In the genomic region with DNA sequence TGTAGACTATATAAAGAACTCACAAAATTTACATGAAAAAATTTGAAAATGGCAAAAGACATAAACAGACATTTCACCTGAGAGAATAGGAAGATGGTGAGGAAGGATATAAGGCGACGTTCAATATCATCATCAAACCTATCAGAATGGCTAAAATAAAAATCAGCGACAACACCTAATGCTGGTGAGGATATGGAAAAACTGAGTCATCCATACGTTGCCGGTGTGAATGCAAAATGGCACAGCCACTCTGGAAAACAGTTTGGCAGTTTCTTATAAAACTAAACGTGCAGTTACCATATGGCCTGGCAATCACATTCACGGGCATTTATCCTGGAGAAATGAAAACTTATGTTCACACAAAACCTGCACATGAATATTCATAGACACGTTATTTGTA, we compare ENCODE assay signal across 1 cellular context.
TF ChIP-seq lines count a peak whose summit lies in the region.

No MANE protein-coding gene starts in this region.

TF ChIP-seq in K562, 482 proteins besides CTCF, POLR2A, EP300 and RAD21 (continued from another document):
- TF ChIP-seq, protein P1, sequence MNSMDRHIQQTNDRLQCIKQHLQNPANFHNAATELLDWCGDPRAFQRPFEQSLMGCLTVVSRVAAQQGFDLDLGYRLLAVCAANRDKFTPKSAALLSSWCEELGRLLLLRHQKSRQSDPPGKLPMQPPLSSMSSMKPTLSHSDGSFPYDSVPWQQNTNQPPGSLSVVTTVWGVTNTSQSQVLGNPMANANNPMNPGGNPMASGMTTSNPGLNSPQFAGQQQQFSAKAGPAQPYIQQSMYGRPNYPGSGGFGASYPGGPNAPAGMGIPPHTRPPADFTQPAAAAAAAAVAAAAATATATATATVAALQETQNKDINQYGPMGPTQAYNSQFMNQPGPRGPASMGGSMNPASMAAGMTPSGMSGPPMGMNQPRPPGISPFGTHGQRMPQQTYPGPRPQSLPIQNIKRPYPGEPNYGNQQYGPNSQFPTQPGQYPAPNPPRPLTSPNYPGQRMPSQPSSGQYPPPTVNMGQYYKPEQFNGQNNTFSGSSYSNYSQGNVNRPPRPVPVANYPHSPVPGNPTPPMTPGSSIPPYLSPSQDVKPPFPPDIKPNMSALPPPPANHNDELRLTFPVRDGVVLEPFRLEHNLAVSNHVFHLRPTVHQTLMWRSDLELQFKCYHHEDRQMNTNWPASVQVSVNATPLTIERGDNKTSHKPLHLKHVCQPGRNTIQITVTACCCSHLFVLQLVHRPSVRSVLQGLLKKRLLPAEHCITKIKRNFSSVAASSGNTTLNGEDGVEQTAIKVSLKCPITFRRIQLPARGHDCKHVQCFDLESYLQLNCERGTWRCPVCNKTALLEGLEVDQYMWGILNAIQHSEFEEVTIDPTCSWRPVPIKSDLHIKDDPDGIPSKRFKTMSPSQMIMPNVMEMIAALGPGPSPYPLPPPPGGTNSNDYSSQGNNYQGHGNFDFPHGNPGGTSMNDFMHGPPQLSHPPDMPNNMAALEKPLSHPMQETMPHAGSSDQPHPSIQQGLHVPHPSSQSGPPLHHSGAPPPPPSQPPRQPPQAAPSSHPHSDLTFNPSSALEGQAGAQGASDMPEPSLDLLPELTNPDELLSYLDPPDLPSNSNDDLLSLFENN (IDR thresholded peaks at IDR 0.05; ENCODE audit: low read depth in 2 of 2, low read length in 2 of 2): no peak
- TF ChIP-seq GTF2A2 (tag; IDR thresholded peaks at IDR 0.05) (0 out of 2 replicates have a peak, but pooled peaks have one; percentile 28), MAFK (IDR thresholded peaks at IDR 0.05; ENCODE audit: low read length) (no peak), CXXC5 (CRISPR knock-in tag; IDR thresholded peaks at IDR 0.05) (0 out of 2 replicates have a peak, but pooled peaks have one; percentile 9), FOSL1 (tag; conservative IDR thresholded peaks at IDR 0.05) (peak; percentile 73), ELF4 (CRISPR knock-in tag; IDR thresholded peaks at IDR 0.05) (0 out of 2 replicates have a peak, but pooled peaks have one; percentile 17), ZNF766 (CRISPR knock-in tag; conservative IDR thresholded peaks at IDR 0.05) (no peak), NFE2 (IDR thresholded peaks at IDR 0.05; ENCODE audit: low read depth) (0 out of 2 replicates have a peak, but pooled peaks have one; percentile 19), JUNB (CRISPR knock-in tag; conservative IDR thresholded peaks at IDR 0.05) (no peak), BDP1 (IDR thresholded peaks at IDR 0.05; ENCODE audit: insufficient read depth, insufficient read length) (no peak), ZNF197 (CRISPR knock-in tag; IDR thresholded peaks at IDR 0.05; ENCODE audit: low read depth) (0 out of 2 replicates have a peak, but pooled peaks have one; percentile 17), YBX1 (IDR thresholded peaks at IDR 0.05) (no peak), ADNP (tag; IDR thresholded peaks at IDR 0.05) (no peak), PHF20 (IDR thresholded peaks at IDR 0.05; ENCODE audit: partially characterized antibody) (no peak), TARDBP (IDR thresholded peaks at IDR 0.05) (no peak), EWSR1 (IDR thresholded peaks at IDR 0.05; ENCODE audit: borderline replicate concordance, low read depth, partially characterized antibody) (no peak)
- TF ChIP-seq, protein P2, sequence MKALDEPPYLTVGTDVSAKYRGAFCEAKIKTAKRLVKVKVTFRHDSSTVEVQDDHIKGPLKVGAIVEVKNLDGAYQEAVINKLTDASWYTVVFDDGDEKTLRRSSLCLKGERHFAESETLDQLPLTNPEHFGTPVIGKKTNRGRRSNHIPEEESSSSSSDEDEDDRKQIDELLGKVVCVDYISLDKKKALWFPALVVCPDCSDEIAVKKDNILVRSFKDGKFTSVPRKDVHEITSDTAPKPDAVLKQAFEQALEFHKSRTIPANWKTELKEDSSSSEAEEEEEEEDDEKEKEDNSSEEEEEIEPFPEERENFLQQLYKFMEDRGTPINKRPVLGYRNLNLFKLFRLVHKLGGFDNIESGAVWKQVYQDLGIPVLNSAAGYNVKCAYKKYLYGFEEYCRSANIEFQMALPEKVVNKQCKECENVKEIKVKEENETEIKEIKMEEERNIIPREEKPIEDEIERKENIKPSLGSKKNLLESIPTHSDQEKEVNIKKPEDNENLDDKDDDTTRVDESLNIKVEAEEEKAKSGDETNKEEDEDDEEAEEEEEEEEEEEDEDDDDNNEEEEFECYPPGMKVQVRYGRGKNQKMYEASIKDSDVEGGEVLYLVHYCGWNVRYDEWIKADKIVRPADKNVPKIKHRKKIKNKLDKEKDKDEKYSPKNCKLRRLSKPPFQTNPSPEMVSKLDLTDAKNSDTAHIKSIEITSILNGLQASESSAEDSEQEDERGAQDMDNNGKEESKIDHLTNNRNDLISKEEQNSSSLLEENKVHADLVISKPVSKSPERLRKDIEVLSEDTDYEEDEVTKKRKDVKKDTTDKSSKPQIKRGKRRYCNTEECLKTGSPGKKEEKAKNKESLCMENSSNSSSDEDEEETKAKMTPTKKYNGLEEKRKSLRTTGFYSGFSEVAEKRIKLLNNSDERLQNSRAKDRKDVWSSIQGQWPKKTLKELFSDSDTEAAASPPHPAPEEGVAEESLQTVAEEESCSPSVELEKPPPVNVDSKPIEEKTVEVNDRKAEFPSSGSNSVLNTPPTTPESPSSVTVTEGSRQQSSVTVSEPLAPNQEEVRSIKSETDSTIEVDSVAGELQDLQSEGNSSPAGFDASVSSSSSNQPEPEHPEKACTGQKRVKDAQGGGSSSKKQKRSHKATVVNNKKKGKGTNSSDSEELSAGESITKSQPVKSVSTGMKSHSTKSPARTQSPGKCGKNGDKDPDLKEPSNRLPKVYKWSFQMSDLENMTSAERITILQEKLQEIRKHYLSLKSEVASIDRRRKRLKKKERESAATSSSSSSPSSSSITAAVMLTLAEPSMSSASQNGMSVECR (CRISPR knock-in tag; IDR thresholded peaks at IDR 0.05): no peak
- TF ChIP-seq, protein P3, sequence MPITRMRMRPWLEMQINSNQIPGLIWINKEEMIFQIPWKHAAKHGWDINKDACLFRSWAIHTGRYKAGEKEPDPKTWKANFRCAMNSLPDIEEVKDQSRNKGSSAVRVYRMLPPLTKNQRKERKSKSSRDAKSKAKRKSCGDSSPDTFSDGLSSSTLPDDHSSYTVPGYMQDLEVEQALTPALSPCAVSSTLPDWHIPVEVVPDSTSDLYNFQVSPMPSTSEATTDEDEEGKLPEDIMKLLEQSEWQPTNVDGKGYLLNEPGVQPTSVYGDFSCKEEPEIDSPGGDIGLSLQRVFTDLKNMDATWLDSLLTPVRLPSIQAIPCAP (CRISPR knock-in tag; IDR thresholded peaks at IDR 0.05; ENCODE audit: borderline replicate concordance): no peak
- TF ChIP-seq, protein P4, sequence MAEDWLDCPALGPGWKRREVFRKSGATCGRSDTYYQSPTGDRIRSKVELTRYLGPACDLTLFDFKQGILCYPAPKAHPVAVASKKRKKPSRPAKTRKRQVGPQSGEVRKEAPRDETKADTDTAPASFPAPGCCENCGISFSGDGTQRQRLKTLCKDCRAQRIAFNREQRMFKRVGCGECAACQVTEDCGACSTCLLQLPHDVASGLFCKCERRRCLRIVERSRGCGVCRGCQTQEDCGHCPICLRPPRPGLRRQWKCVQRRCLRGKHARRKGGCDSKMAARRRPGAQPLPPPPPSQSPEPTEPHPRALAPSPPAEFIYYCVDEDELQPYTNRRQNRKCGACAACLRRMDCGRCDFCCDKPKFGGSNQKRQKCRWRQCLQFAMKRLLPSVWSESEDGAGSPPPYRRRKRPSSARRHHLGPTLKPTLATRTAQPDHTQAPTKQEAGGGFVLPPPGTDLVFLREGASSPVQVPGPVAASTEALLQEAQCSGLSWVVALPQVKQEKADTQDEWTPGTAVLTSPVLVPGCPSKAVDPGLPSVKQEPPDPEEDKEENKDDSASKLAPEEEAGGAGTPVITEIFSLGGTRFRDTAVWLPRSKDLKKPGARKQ (CRISPR knock-in tag; IDR thresholded peaks at IDR 0.05): 0 out of 2 replicates have a peak, but pooled peaks have one; percentile 22
- TF ChIP-seq, protein P5, sequence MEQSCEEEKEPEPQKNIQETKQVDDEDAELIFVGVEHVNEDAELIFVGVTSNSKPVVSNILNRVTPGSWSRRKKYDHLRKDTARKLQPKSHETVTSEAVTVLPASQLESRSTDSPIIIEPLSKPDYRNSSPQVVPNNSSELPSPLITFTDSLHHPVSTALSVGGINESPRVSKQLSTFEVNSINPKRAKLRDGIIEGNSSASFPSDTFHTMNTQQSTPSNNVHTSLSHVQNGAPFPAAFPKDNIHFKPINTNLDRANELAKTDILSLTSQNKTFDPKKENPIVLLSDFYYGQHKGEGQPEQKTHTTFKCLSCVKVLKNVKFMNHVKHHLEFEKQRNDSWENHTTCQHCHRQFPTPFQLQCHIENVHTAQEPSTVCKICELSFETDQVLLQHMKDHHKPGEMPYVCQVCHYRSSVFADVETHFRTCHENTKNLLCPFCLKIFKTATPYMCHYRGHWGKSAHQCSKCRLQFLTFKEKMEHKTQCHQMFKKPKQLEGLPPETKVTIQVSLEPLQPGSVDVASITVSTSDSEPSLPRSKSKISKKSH (CRISPR knock-in tag; IDR thresholded peaks at IDR 0.05): no peak
- TF ChIP-seq, protein P6, sequence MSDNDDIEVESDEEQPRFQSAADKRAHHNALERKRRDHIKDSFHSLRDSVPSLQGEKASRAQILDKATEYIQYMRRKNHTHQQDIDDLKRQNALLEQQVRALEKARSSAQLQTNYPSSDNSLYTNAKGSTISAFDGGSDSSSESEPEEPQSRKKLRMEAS (CRISPR knock-in tag; IDR thresholded peaks at IDR 0.05): no peak
- TF ChIP-seq, protein P7, sequence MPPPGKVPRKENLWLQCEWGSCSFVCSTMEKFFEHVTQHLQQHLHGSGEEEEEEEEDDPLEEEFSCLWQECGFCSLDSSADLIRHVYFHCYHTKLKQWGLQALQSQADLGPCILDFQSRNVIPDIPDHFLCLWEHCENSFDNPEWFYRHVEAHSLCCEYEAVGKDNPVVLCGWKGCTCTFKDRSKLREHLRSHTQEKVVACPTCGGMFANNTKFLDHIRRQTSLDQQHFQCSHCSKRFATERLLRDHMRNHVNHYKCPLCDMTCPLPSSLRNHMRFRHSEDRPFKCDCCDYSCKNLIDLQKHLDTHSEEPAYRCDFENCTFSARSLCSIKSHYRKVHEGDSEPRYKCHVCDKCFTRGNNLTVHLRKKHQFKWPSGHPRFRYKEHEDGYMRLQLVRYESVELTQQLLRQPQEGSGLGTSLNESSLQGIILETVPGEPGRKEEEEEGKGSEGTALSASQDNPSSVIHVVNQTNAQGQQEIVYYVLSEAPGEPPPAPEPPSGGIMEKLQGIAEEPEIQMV (tag; conservative IDR thresholded peaks at IDR 0.05; ENCODE audit: low read depth): no peak
